ENCODE assay signal across 1 cellular context in the genomic region with DNA sequence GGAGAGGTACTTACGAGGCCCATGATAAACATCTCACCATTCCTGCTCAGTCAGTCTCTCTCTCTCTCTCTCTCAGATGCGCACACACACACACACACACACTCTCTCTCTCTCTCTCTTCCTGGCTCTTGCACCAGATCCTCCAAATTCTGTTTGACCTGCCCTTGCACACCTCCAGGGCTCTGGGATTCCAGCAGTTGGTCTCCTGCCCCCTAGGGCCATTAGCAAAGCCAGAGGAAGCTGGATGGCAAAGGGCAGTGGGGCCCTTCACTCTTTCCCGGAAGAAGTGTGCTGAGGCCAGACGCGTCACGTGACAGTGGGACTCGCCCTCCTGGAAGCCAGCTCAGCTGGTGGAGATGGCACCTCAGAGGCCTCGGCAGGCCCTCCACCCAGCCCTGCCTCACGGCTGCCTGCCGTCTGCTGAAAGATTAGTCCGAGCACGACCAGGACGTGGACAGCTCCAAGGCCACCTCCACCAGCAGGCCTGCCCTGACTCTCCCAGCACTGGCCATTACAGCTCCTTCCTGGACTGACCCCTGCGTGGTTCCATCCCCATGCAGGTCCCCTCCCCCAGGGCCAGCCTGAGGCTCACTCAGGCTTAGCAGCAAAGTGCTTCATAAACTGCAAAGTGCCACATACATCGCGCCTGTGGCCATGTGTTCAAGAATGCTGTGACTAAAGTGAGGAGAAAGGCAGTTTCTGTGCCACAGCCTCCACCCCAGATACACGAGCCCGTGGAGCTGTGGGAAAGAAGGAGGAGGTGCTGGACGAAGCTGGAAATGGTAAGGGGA.
TF ChIP-seq lines count a peak whose summit lies in the region.

No MANE protein-coding gene starts in this region.

TF ChIP-seq in K562, 482 proteins besides CTCF, POLR2A, EP300 and RAD21 (continued from another document and continues in another):
- TF ChIP-seq TFAP4 (CRISPR knock-in tag; IDR thresholded peaks at IDR 0.05; ENCODE audit: borderline replicate concordance) (peak; percentile 69), TRIM24 (IDR thresholded peaks at IDR 0.05) (0 out of 4 replicates have a peak, but pooled peaks have one; percentile 12 to 41), PCBP1 (IDR thresholded peaks at IDR 0.05; ENCODE audit: low read depth, low read length, poor library complexity, severe bottlenecking) (no peak), ZNF165 (CRISPR knock-in tag; IDR thresholded peaks at IDR 0.05; ENCODE audit: borderline replicate concordance) (no peak), DMBX1 (CRISPR knock-in tag; IDR thresholded peaks at IDR 0.05; ENCODE audit: borderline replicate concordance) (0 out of 2 replicates have a peak, but pooled peaks have one; percentile 26), MTA3 (IDR thresholded peaks at IDR 0.05; ENCODE audit: borderline replicate concordance) (peak; percentile 36; the same call in 1 of the 2 replicates), POLR2G (IDR thresholded peaks at IDR 0.05; ENCODE audit: low read depth, low read length) (0 out of 2 replicates have a peak, but pooled peaks have one; percentile 20), LARP7 (IDR thresholded peaks at IDR 0.05) (0 out of 2 replicates have a peak, but pooled peaks have one; percentile 53), RBM15 (IDR thresholded peaks at IDR 0.05; ENCODE audit: insufficient read depth, low read length) (no peak), SLC30A9 (CRISPR knock-in tag; IDR thresholded peaks at IDR 0.05) (no peak), HIVEP1 (CRISPR knock-in tag; IDR thresholded peaks at IDR 0.05) (no peak), ZNF324 (CRISPR knock-in tag; IDR thresholded peaks at IDR 0.05) (no peak), KLF16 (IDR thresholded peaks at IDR 0.05) (no peak), SRSF9 (IDR thresholded peaks at IDR 0.05; ENCODE audit: borderline replicate concordance, low read depth, low read length) (no peak), HMG20A (CRISPR knock-in tag; conservative IDR thresholded peaks at IDR 0.05) (no peak), EHMT2 (IDR thresholded peaks at IDR 0.05) (peak; percentile 53; the same call in 1 of the 2 replicates), ZNF561 (CRISPR knock-in tag; conservative IDR thresholded peaks at IDR 0.05) (no peak), ARID1B (IDR thresholded peaks at IDR 0.05) (peak; percentile 67), PHB (CRISPR knock-in tag; IDR thresholded peaks at IDR 0.05) (no peak), NCOA6 (IDR thresholded peaks at IDR 0.05) (no peak), RAD51 (IDR thresholded peaks at IDR 0.05; ENCODE audit: borderline replicate concordance, low read depth) (peak; percentile 95), FOSL1 (tag; conservative IDR thresholded peaks at IDR 0.05) (peak; percentile 49), MXD1 (CRISPR knock-in tag; IDR thresholded peaks at IDR 0.05; ENCODE audit: borderline replicate concordance, poor library complexity, severe bottlenecking) (no peak), TEAD1 (CRISPR knock-in tag; IDR thresholded peaks at IDR 0.05) (no peak), CREM (IDR thresholded peaks at IDR 0.05; ENCODE audit: low read depth) (peak; percentile 17; the same call in 1 of the 2 replicates), CTBP1 (IDR thresholded peaks at IDR 0.05; ENCODE audit: borderline replicate concordance) (peak; percentile 26; the same call in 1 of the 2 replicates), ZNF175 (CRISPR knock-in tag; IDR thresholded peaks at IDR 0.05; ENCODE audit: low read depth) (no peak), NBN (IDR thresholded peaks at IDR 0.05; ENCODE audit: low read depth) (0 out of 2 replicates have a peak, but pooled peaks have one; percentile 50), ADNP (tag; IDR thresholded peaks at IDR 0.05) (no peak), RBFOX2 (IDR thresholded peaks at IDR 0.05; ENCODE audit: low read depth, low read length) (0 out of 2 replicates have a peak, but pooled peaks have one; percentile 33), ZNF785 (CRISPR knock-in tag; IDR thresholded peaks at IDR 0.05) (no peak), RBBP5 (IDR thresholded peaks at IDR 0.05; ENCODE audit: borderline replicate concordance, insufficient read depth, low read length, poor library complexity, severe bottlenecking) (peak; percentile 11), SMARCA4 (IDR thresholded peaks at IDR 0.05) (peak; percentile 77), RBM22 (IDR thresholded peaks at IDR 0.05; ENCODE audit: low read depth, low read length, poor library complexity, severe bottlenecking) (no peak), GATA2 (CRISPR knock-in tag; IDR thresholded peaks at IDR 0.05) (no peak), ZC3H4 (CRISPR knock-in tag; IDR thresholded peaks at IDR 0.05; ENCODE audit: borderline replicate concordance) (no peak), MITF (IDR thresholded peaks at IDR 0.05) (no peak), MTA1 (IDR thresholded peaks at IDR 0.05; ENCODE audit: borderline replicate concordance) (peak; percentile 83; the same call in 1 of the 2 replicates), TEAD2 (tag; IDR thresholded peaks at IDR 0.05) (no peak), ZSCAN29 (IDR thresholded peaks at IDR 0.05) (no peak)
- TF ChIP-seq, protein P1, sequence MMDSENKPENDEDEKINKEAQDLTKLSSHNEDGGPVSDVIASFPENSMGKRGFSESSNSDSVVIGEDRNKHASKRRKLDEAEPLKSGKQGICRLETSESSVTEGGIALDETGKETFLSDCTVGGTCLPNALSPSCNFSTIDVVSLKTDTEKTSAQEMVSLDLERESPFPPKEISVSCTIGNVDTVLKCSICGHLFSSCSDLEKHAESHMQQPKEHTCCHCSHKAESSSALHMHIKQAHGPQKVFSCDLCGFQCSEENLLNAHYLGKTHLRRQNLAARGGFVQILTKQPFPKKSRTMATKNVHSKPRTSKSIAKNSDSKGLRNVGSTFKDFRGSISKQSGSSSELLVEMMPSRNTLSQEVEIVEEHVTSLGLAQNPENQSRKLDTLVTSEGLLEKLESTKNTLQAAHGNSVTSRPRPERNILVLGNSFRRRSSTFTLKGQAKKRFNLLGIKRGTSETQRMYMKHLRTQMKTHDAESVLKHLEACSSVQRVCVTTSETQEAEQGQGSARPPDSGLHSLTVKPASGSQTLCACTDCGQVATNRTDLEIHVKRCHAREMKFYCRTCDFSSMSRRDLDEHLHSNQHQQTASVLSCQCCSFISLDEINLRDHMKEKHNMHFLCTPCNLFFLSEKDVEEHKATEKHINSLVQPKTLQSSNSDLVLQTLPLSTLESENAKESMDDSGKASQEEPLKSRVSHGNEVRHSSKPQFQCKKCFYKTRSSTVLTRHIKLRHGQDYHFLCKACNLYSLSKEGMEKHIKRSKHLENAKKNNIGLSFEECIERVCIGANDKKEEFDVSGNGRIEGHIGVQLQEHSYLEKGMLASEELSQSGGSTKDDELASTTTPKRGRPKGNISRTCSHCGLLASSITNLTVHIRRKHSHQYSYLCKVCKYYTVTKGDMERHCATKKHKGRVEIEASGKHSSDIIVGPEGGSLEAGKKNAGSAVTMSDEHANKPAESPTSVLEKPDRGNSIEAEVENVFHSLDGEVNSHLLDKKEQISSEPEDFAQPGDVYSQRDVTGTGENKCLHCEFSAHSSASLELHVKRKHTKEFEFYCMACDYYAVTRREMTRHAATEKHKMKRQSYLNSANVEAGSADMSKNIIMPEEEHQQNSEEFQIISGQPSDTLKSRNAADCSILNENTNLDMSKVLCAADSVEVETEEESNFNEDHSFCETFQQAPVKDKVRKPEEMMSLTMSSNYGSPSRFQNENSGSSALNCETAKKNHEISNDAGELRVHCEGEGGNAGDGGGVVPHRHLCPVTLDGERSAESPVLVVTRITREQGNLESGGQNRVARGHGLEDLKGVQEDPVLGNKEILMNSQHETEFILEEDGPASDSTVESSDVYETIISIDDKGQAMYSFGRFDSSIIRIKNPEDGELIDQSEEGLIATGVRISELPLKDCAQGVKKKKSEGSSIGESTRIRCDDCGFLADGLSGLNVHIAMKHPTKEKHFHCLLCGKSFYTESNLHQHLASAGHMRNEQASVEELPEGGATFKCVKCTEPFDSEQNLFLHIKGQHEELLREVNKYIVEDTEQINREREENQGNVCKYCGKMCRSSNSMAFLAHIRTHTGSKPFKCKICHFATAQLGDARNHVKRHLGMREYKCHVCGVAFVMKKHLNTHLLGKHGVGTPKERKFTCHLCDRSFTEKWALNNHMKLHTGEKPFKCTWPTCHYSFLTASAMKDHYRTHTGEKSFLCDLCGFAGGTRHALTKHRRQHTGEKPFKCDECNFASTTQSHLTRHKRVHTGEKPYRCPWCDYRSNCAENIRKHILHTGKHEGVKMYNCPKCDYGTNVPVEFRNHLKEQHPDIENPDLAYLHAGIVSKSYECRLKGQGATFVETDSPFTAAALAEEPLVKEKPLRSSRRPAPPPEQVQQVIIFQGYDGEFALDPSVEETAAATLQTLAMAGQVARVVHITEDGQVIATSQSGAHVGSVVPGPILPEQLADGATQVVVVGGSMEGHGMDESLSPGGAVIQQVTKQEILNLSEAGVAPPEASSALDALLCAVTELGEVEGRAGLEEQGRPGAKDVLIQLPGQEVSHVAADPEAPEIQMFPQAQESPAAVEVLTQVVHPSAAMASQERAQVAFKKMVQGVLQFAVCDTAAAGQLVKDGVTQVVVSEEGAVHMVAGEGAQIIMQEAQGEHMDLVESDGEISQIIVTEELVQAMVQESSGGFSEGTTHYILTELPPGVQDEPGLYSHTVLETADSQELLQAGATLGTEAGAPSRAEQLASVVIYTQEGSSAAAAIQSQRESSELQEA (IDR thresholded peaks at IDR 0.05; ENCODE audit: low read depth) = peak; percentile 77
- TF ChIP-seq, protein P2, sequence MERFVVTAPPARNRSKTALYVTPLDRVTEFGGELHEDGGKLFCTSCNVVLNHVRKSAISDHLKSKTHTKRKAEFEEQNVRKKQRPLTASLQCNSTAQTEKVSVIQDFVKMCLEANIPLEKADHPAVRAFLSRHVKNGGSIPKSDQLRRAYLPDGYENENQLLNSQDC (CRISPR knock-in tag; IDR thresholded peaks at IDR 0.05) = no peak
- TF ChIP-seq, protein P3, sequence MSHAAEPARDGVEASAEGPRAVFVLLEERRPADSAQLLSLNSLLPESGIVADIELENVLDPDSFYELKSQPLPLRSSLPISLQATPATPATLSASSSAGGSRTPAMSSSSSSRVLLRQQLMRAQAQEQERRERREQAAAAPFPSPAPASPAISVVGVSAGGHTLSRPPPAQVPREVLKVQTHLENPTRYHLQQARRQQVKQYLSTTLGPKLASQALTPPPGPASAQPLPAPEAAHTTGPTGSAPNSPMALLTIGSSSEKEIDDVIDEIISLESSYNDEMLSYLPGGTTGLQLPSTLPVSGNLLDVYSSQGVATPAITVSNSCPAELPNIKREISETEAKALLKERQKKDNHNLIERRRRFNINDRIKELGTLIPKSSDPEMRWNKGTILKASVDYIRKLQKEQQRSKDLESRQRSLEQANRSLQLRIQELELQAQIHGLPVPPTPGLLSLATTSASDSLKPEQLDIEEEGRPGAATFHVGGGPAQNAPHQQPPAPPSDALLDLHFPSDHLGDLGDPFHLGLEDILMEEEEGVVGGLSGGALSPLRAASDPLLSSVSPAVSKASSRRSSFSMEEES (CRISPR knock-in tag; IDR thresholded peaks at IDR 0.05) = peak; percentile 95
- TF ChIP-seq, protein P4, sequence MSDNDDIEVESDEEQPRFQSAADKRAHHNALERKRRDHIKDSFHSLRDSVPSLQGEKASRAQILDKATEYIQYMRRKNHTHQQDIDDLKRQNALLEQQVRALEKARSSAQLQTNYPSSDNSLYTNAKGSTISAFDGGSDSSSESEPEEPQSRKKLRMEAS (CRISPR knock-in tag; IDR thresholded peaks at IDR 0.05) = peak; percentile 35; the same call in 1 of the 2 replicates
- TF ChIP-seq, protein P5, sequence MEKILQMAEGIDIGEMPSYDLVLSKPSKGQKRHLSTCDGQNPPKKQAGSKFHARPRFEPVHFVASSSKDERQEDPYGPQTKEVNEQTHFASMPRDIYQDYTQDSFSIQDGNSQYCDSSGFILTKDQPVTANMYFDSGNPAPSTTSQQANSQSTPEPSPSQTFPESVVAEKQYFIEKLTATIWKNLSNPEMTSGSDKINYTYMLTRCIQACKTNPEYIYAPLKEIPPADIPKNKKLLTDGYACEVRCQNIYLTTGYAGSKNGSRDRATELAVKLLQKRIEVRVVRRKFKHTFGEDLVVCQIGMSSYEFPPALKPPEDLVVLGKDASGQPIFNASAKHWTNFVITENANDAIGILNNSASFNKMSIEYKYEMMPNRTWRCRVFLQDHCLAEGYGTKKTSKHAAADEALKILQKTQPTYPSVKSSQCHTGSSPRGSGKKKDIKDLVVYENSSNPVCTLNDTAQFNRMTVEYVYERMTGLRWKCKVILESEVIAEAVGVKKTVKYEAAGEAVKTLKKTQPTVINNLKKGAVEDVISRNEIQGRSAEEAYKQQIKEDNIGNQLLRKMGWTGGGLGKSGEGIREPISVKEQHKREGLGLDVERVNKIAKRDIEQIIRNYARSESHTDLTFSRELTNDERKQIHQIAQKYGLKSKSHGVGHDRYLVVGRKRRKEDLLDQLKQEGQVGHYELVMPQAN (IDR thresholded peaks at IDR 0.05; ENCODE audit: borderline replicate concordance) = no peak
- TF ChIP-seq, protein P6, sequence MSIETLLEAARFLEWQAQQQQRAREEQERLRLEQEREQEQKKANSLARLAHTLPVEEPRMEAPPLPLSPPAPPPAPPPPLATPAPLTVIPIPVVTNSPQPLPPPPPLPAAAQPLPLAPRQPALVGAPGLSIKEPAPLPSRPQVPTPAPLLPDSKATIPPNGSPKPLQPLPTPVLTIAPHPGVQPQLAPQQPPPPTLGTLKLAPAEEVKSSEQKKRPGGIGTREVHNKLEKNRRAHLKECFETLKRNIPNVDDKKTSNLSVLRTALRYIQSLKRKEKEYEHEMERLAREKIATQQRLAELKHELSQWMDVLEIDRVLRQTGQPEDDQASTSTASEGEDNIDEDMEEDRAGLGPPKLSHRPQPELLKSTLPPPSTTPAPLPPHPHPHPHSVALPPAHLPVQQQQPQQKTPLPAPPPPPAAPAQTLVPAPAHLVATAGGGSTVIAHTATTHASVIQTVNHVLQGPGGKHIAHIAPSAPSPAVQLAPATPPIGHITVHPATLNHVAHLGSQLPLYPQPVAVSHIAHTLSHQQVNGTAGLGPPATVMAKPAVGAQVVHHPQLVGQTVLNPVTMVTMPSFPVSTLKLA (conservative IDR thresholded peaks at IDR 0.05) = no peak; a peak in 1 of 4 replicates
- TF ChIP-seq, protein P7, sequence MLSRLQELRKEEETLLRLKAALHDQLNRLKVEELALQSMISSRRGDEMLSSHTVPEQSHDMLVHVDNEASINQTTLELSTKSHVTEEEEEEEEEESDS (CRISPR knock-in tag; IDR thresholded peaks at IDR 0.05) = no peak
